ENCODE assay signal across 8 cellular contexts in genomic region chr16:15888072-15888976, GRCh38. TPM values are rescaled to one million over a fixed set of nuclear protein-coding genes. Genes with fewer than 3 reads are reported as not detected.
DNase-seq lines count a peak whose midpoint lies in the region; ATAC-seq and TF ChIP-seq lines count a peak whose summit lies in the region.

A gene with protein sequence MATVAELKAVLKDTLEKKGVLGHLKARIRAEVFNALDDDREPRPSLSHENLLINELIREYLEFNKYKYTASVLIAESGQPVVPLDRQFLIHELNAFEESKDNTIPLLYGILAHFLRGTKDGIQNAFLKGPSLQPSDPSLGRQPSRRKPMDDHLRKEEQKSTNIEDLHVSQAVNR (minus strand): TSS chr16:15888603. CDS start chr16:15888585, 18 bp downstream.

- CTCF ChIA-PET in OCI-LY7 (lab: Charles Lee; ENCODE audit: unreplicated experiment), result interaction anchor here (0.7 to 1.1 kb wide), 4 partner anchors 15 to 20 kb away, joined by 3 to 5 read pairs (median 4); no protein-coding TSS in a partner anchor

- ATAC-seq in GM21526 (IDR thresholded peaks at IDR 0.05; ENCODE audit: low FRiP score, unreplicated experiment), result peak; percentile 94
- ATAC-seq in mucosa of descending colon, result peak; percentile 100

- no peak for TF ChIP-seq CTCF in OCI-LY7 (conservative IDR thresholded peaks at IDR 0.05; ENCODE audit: low read length)
- no peak for TF ChIP-seq CTCF in mucosa of descending colon (IDR thresholded peaks at IDR 0.05)

- H3K36me3 ChIP-seq in OCI-LY7 (ENCODE audit: insufficient read depth, low read length) (peaks cover 28% of the 10 kb centered on the region), mucosa of descending colon (ENCODE audit: low read depth) (no peaks in the 10 kb centered on the region)

- BruUV-seq in OCI-LY7 (replicated peaks; lab: Mats Ljungman, UMichigan), result TSS peak; percentile 77

- peaks cover 29% of the 10 kb centered on the region for H3K4me1 ChIP-seq in OCI-LY7 (ENCODE audit: insufficient read depth, low read length, poor library complexity, severe bottlenecking)
- H3K4me1 ChIP-seq in mucosa of descending colon (ENCODE audit: low read depth), result peaks cover 14% of the 10 kb centered on the region

- DNase-seq in DMS 273 treated with DMSO at 0.1 percent for 48 hours (lab: John Stamatoyannopoulos, UW) (peak; percentile 95), HuH-7.5 (ENCODE audit: low spot score) (peak; percentile 96), OCI-LY7 (ENCODE audit: low spot score) (peak; percentile 100), activated T-cell treated with anti-CD3 and anti-CD28 coated beads for 1 hour (ENCODE audit: low read depth) (peak; percentile 100), epidermal melanocyte (ENCODE audit: insufficient read length, low spot score) (peak; percentile 99), mucosa of descending colon (peak; percentile 100)
- DNase-seq in stimulated activated CD8-positive, alpha-beta memory T cell treated with anti-CD3 and anti-CD28 coated beads, Interleukin-4, amount 100 ng/mL, for 24 hours (ENCODE audit: low read depth), result peak; percentile 100

- no peaks in the 10 kb centered on the region for H3K9me2 ChIP-seq in OCI-LY7 (ENCODE audit: insufficient read depth, low read length)

- POLR2A ChIA-PET in OCI-LY7 (lab: Charles Lee), result interaction anchor here (0.6 to 2.0 kb wide), 24 partner anchors 9 to 209 kb away, joined by 3 to 17 read pairs (median 3); partner anchors contain the start of gene MYH11

- peak within 1 kb of the TSS; percentile 92 for H2AFZ ChIP-seq in OCI-LY7 (ENCODE audit: low read length)

- H3K9me3 ChIP-seq in OCI-LY7 (ENCODE audit: low read length) (no peaks in the 10 kb centered on the region), mucosa of descending colon (no peaks in the 10 kb centered on the region)

- H3K79me2 ChIP-seq in OCI-LY7 (ENCODE audit: insufficient read depth, low read depth, low read length), result peaks cover 50% of the 10 kb centered on the region

- H3K4me2 ChIP-seq in OCI-LY7 (ENCODE audit: low read length), result peak within 1 kb of the TSS; percentile 80

- peak within 1 kb of the TSS; percentile 68 for H3K27ac ChIP-seq in OCI-LY7 (ENCODE audit: low read depth, low read length, poor library complexity, severe bottlenecking)

- no peaks in the 10 kb centered on the region for H4K20me1 ChIP-seq in OCI-LY7 (ENCODE audit: insufficient read depth, low read length)

- intact Hi-C loops in OCI-LY7 (cut with micrococcal nuclease; ENCODE audit: unreplicated experiment) (loop anchor here (1.0 to 5.0 kb wide), 2 partner anchors 61 to 119 kb away; partner anchors contain the start of gene ABCC1), mucosa of descending colon (cut with DNase I, micrococcal nuclease) (loop anchor here in 1 of 2 donors (10.0 kb wide), 1 partner anchor 136 kb away; no protein-coding TSS in a partner anchor)

- H3K4me3 ChIP-seq in OCI-LY7 (ENCODE audit: low read depth, low read length, poor library complexity, severe bottlenecking) (peak within 1 kb of the TSS; percentile 94), mucosa of descending colon (peak within 1 kb of the TSS; percentile 47)

RNA-seq across cellular contexts. Expression of the gene that starts here (rescaled TPM):
- total RNA-seq in OCI-LY7 (2014; rRNA removed; shearing (Covaris generic)), result 33.7 and 36.6 TPM in 2 replicates
- 62.8 and 75.6 TPM in 2 replicates for total RNA-seq in OCI-LY7 (2022)
- 10 to 100 TPM; 23.2 to 26.8 (median 26.4) TPM for total RNA-seq in mucosa of descending colon

Comparison
In these comparisons a context has a peak if more than half of its experiments do, and no peak if none do; other contexts are left out.
1. Peak in every context shown above with its lines: DNase-seq, ATAC-seq, H3K4me3 ChIP-seq and H3K27ac ChIP-seq.